Comparison of ENCODE assay signal across 9 cellular contexts in genomic region chr14:23061995-23062394, GRCh38. TPM values are rescaled to one million over a fixed set of nuclear protein-coding genes. Genes with fewer than 3 reads are reported as not detected.
DNase-seq lines count a peak whose midpoint lies in the region; ATAC-seq and TF ChIP-seq lines count a peak whose summit lies in the region.
"Had no signal": no experiment of that assay in that cellular context is flagged by ENCODE, and none has a peak within 500 bp of the region (broad histone marks: within the 10 kb centered on the region; RNA-seq: fewer than 3 reads in every experiment).

No MANE protein-coding gene starts in this region.

- TF ChIP-seq CTCF in MCF 10A (IDR thresholded peaks at IDR 0.05; ENCODE audit: unreplicated experiment) (no peak), tibial artery (IDR thresholded peaks at IDR 0.05) (no peak)

- H3K27me3 ChIP-seq in tibial artery: no peaks in the 10 kb centered on the region

- H3K4me3 ChIP-seq in tibial artery: no peak overlapping the region

- intact Hi-C loops in MCF 10A (cut with micrococcal nuclease): no loop called here
- intact Hi-C loops in tibial artery (cut with DNase I; ENCODE audit: low total_unique reads): no loop called here

- DNase-seq in HPDE6-E6E7 (ENCODE audit: extremely low spot score) (peak; percentile 84), MCF 10A (ENCODE audit: unreplicated experiment) (peak; percentile 92), kidney tubule cell (ENCODE audit: low spot score) (peak; percentile 95), tibial artery (peak; percentile 79 to 88), caudate nucleus (lab: John Stamatoyannopoulos, UW) (no peak), occipital lobe (lab: John Stamatoyannopoulos, UW) (no peak), SW 1271 (lab: John Stamatoyannopoulos, UW) (no peak)

- no peak overlapping the region for H3K4me3 Mint-ChIP-seq in MCF 10A (ENCODE audit: unreplicated experiment)

- H3K27ac ChIP-seq in tibial artery (peak overlapping the region; percentile 21 to 46), caudate nucleus (ENCODE audit: low read depth, low read length) (no peak overlapping the region)
- H3K27ac ChIP-seq: KMS-11 had no signal

- H3K9me3 ChIP-seq in tibial artery: no peaks in the 10 kb centered on the region

- POLR2A ChIA-PET in MCF 10A (lab: Yijun Ruan, JAX): interaction anchor here (0.8 to 7.7 kb wide), 12 partner anchors 9 to 260 kb away, joined by 3 to 133 read pairs (median 6); partner anchors contain the start of genes ACIN1, AJUBA, C14orf119 and HOMEZ

- H3K4me1 Mint-ChIP-seq in MCF 10A (ENCODE audit: insufficient read depth, unreplicated experiment): peaks cover 39% of the 10 kb centered on the region

- no peaks in the 10 kb centered on the region for H3K27me3 Mint-ChIP-seq in MCF 10A (ENCODE audit: insufficient read depth, unreplicated experiment)

- no peaks in the 10 kb centered on the region for H3K9me3 Mint-ChIP-seq in MCF 10A (ENCODE audit: unreplicated experiment)

- peaks cover 97% of the 10 kb centered on the region for H3K36me3 Mint-ChIP-seq in MCF 10A (ENCODE audit: insufficient read depth, unreplicated experiment)

- H3K4me1 ChIP-seq in tibial artery: peaks cover 0 to 21% (median 10%) of the 10 kb centered on the region in 4 donors

- CTCF ChIA-PET in MCF 10A (lab: Yijun Ruan, JAX): interaction anchor here (0.5 to 16.3 kb wide), 16 partner anchors 9 to 537 kb away, joined by 3 to 620 read pairs (median 4); partner anchors contain the start of genes ACIN1, AJUBA and PRMT5

- ATAC-seq in GM21423 (IDR thresholded peaks at IDR 0.05; ENCODE audit: unreplicated experiment): no peak

- no TSS peak for BruUV-seq in MCF 10A (replicated peaks; lab: Mats Ljungman, UMichigan)

- H3K27ac Mint-ChIP-seq in MCF 10A (ENCODE audit: low read depth, unreplicated experiment): peak overlapping the region; percentile 42

- H3K36me3 ChIP-seq in tibial artery: peaks cover 69 to 86% (median 80%) of the 10 kb centered on the region in 3 donors

RNA-seq across cellular contexts. Expression of gene CDH24, which starts 4.7 kb away (rescaled TPM):
- total RNA-seq in MCF 10A (2022) (2.6 and 4.9 TPM in 2 replicates), occipital lobe (10.3 TPM)

RNA-seq across cellular contexts. Expression of gene PSMB11, which starts 20.0 kb away (rescaled TPM):
- total RNA-seq in MCF 10A (2022) (not detected in 2 replicates), occipital lobe (not detected)

RNA-seq across cellular contexts. Expression of gene PSMB5, which starts 27.3 kb away (rescaled TPM):
- total RNA-seq in MCF 10A (2022) (162 and 173 TPM in 2 replicates), occipital lobe (149 TPM)

RNA-seq across cellular contexts. Expression of gene ACIN1, which starts 32.9 kb away (rescaled TPM):
- total RNA-seq in MCF 10A (2022) (197 and 213 TPM in 2 replicates), occipital lobe (67.8 TPM)

RNA-seq across cellular contexts. Expression of gene C14orf119, which starts 33.3 kb away (rescaled TPM):
- total RNA-seq in MCF 10A (2022) (39.6 and 54.8 TPM in 2 replicates), occipital lobe (17.9 TPM)

Comparison
In these comparisons a context has a peak if more than half of its experiments do, and no peak if none do; other contexts are left out.
1. DNase-seq: peak in HPDE6-E6E7 (single experiment), MCF 10A (single experiment), kidney tubule cell (single experiment) and tibial artery (2 of 2); none in caudate nucleus (0 of 61), occipital lobe (single experiment) and SW 1271 (0 of 2).